In the genomic region with DNA sequence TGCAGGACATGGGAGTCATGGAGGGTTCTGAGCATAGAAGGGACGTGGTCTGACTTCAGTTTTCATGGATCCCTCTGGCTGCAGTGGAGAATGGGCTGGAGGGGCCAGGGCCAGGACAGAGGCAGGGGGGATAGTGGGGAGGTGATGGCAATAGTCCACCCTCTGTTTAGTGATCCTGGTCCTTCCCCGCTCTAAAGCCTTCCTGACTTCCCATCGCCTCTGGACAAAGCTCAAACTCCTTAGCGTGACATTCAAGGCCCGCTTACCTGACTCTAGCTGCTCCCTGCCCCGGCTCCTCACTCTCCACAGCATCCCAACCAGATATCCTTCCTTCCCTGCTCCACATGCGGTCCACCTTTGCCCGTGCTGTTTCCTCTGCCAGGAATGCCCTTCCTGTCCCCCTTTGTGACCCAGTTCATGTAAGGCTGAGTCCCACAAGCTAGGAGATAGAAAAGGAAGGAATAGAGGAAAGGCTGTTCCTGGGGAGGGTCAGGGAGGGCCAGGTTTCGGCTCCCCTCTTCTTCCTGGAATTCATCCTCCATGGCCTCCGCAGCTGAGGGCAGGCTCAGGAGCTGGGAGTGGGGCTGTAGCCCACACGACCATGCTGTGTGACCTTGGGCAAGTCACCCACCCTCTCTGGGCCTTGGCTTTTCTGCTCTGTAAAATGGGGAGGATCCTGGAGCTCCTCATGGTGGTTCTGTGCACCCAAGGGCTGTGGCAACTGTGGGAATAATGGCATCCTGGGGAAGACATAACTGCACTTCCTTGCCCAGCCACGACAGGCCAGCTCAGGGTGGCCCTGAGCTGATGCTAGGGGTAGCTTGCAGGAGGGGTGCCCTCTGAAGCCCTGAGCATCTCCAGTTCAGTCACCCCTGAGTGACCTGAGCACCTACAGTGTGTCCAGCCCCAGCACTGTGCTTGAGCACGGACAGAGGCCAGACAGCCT, we compare ENCODE assay signal across 1 cellular context.
TF ChIP-seq lines count a peak whose summit lies in the region.

No MANE protein-coding gene starts in this region.

TF ChIP-seq in A549, 52 proteins besides CTCF, POLR2A, EP300 and RAD21 (continued from another document):
- TF ChIP-seq, protein P1, sequence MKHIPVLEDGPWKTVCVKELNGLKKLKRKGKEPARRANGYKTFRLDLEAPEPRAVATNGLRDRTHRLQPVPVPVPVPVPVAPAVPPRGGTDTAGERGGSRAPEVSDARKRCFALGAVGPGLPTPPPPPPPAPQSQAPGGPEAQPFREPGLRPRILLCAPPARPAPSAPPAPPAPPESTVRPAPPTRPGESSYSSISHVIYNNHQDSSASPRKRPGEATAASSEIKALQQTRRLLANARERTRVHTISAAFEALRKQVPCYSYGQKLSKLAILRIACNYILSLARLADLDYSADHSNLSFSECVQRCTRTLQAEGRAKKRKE (CRISPR knock-in tag; IDR thresholded peaks at IDR 0.05; ENCODE audit: low read depth) = peak; percentile 28; the same call in 1 of the 2 replicates
- TF ChIP-seq BHLHE40 (IDR thresholded peaks at IDR 0.05; ENCODE audit: low read depth, low read length) (no peak), MAX (IDR thresholded peaks at IDR 0.05) (no peak)
